In genomic region chr5:17290620-17290974, GRCh38 we compare ENCODE assay signal across 24 cellular contexts.
DNase-seq lines count a peak whose midpoint lies in the region; ATAC-seq, FAIRE-seq and TF ChIP-seq lines count a peak whose summit lies in the region.
"Had no signal": no experiment of that assay in that cellular context is flagged by ENCODE, and none has a peak within 500 bp of the region (broad histone marks: within the 10 kb centered on the region; RNA-seq: fewer than 3 reads in every experiment).

No MANE protein-coding gene starts in this region.

- intact Hi-C loops in activated CD4-positive, alpha-beta T cell treated with anti-CD3 and anti-CD28 coated beads for 36 hours (cut with DNase I, micrococcal nuclease), result no loop called here

- no peaks in the 10 kb centered on the region for H3K4me1 Mint-ChIP-seq in GM23338
- peaks cover 8% of the 10 kb centered on the region for H3K4me1 Mint-ChIP-seq in astrocyte (ENCODE audit: low read depth, unreplicated experiment)
- no peaks in the 10 kb centered on the region for H3K4me1 Mint-ChIP-seq in activated CD4-positive, alpha-beta T cell treated with anti-CD3 and anti-CD28 coated beads for 36 hours

- no peak overlapping the region for H3K23ac ChIP-seq in trophoblast cell (ENCODE audit: low read length)

- H4K20me1 ChIP-seq in GM23338 (replicated peaks; ENCODE audit: insufficient read depth) (no peaks in the 10 kb centered on the region), astrocyte (ENCODE audit: insufficient read depth, low read length) (no peaks in the 10 kb centered on the region), hepatocyte (ENCODE audit: insufficient read depth, poor library complexity, severe bottlenecking) (no peaks in the 10 kb centered on the region), osteoblast (ENCODE audit: insufficient read depth, low read length) (no peaks in the 10 kb centered on the region)
- H4K20me1 ChIP-seq: BLaER1 treated with 17β-estradiol and CSF1 and Interleukin-3, amounts not matched to agents 10 nM and 100 nM had no signal

- H3K79me2 ChIP-seq in GM23338 (replicated peaks; ENCODE audit: insufficient read depth), result no peaks in the 10 kb centered on the region
- no peaks in the 10 kb centered on the region for H3K79me2 ChIP-seq in astrocyte (ENCODE audit: insufficient read depth, low read length)
- H3K79me2 ChIP-seq in hepatocyte, result no peaks in the 10 kb centered on the region
- no peaks in the 10 kb centered on the region for H3K79me2 ChIP-seq in trophoblast cell (ENCODE audit: control insufficient read depth, insufficient read depth, low read length, poor library complexity)
- H3K79me2 ChIP-seq in osteoblast (ENCODE audit: insufficient read depth, low read length), result no peaks in the 10 kb centered on the region

- H3K9me2 ChIP-seq in GM23338 (ENCODE audit: insufficient read depth), result no peaks in the 10 kb centered on the region
- no peaks in the 10 kb centered on the region for H3K9me2 ChIP-seq in hepatocyte (replicated peaks; ENCODE audit: insufficient read depth)

- H3K27ac Mint-ChIP-seq in GM23338, result no peak overlapping the region
- H3K27ac Mint-ChIP-seq in astrocyte (ENCODE audit: unreplicated experiment), result peak overlapping the region; percentile 56
- no peak overlapping the region for H3K27ac Mint-ChIP-seq in activated CD4-positive, alpha-beta T cell treated with anti-CD3 and anti-CD28 coated beads for 36 hours
- H3K27ac Mint-ChIP-seq: CD4-positive, alpha-beta T cell; H9 had no signal

- no peak for FAIRE-seq in astrocyte (lab: Jason Lieb, UNC)

- H3K27me3 ChIP-seq in GM23338 (ENCODE audit: insufficient read depth), result no peaks in the 10 kb centered on the region
- H3K27me3 ChIP-seq in astrocyte (ENCODE audit: insufficient read depth, low read length), result no peaks in the 10 kb centered on the region
- H3K27me3 ChIP-seq in hepatocyte, result no peaks in the 10 kb centered on the region
- no peaks in the 10 kb centered on the region for H3K27me3 ChIP-seq in trophoblast cell (ENCODE audit: insufficient read depth, low read length)
- H3K27me3 ChIP-seq in osteoblast (ENCODE audit: insufficient read depth, low read length), result peaks cover 5% of the 10 kb centered on the region
- no peaks in the 10 kb centered on the region for H3K27me3 ChIP-seq in Peyer's patch
- H3K27me3 ChIP-seq: BLaER1 treated with 17β-estradiol and CSF1 and Interleukin-3, amounts not matched to agents 10 nM and 100 nM had no signal

- H3K27me3 Mint-ChIP-seq in GM23338 (ENCODE audit: insufficient read depth, low read depth, poor library complexity) (peaks cover 4% of the 10 kb centered on the region), astrocyte (ENCODE audit: low read depth, unreplicated experiment) (peaks cover 4% of the 10 kb centered on the region)
- no peaks in the 10 kb centered on the region for H3K27me3 Mint-ChIP-seq in activated CD4-positive, alpha-beta T cell treated with anti-CD3 and anti-CD28 coated beads for 36 hours
- H3K27me3 Mint-ChIP-seq: CD4-positive, alpha-beta T cell had no signal

- no peak overlapping the region for H2BK5ac ChIP-seq in trophoblast cell (ENCODE audit: low read depth, low read length, poor library complexity)

- no peak for ATAC-seq in GM23338
- ATAC-seq in activated CD4-positive, alpha-beta T cell treated with anti-CD3 and anti-CD28 coated beads for 36 hours, result no peak
- ATAC-seq: Panc1 had no signal

- H2AK5ac ChIP-seq in trophoblast cell (ENCODE audit: low read length), result no peak overlapping the region

- H3K9me3 ChIP-seq in astrocyte (ENCODE audit: insufficient read depth, low read depth, low read length) (no peaks in the 10 kb centered on the region), hepatocyte (ENCODE audit: low read depth) (no peaks in the 10 kb centered on the region), trophoblast cell (ENCODE audit: insufficient read depth, low read depth, low read length) (no peaks in the 10 kb centered on the region), osteoblast (ENCODE audit: low read depth, low read length) (no peaks in the 10 kb centered on the region), Peyer's patch (no peaks in the 10 kb centered on the region)

- no peak overlapping the region for H2BK120ac ChIP-seq in trophoblast cell (ENCODE audit: insufficient read depth, low read length, poor library complexity)

- no peak overlapping the region for H4K12ac ChIP-seq in trophoblast cell (ENCODE audit: low read depth, low read length)

- peaks cover 5% of the 10 kb centered on the region for H3K79me1 ChIP-seq in trophoblast cell (ENCODE audit: low read length)

- H3K18ac ChIP-seq in trophoblast cell (ENCODE audit: low read length), result no peak overlapping the region

- H3K4me2 ChIP-seq in GM23338 (no peak overlapping the region), astrocyte (ENCODE audit: low read length) (no peak overlapping the region), hepatocyte (peak overlapping the region; percentile 13), trophoblast cell (ENCODE audit: low read length) (no peak overlapping the region), osteoblast (ENCODE audit: insufficient read depth, low read length) (no peak overlapping the region)
- H3K4me2 ChIP-seq: BLaER1 treated with 17β-estradiol and CSF1 and Interleukin-3, amounts not matched to agents 10 nM and 100 nM had no signal

- peak overlapping the region; percentile 13 for H4K91ac ChIP-seq in trophoblast cell (ENCODE audit: low read depth, low read length)

- H2AFZ ChIP-seq in GM23338 (0 out of 2 replicates have a peak overlapping the region, but pooled peaks have one; percentile 59), astrocyte (ENCODE audit: low read depth, low read length) (no peak overlapping the region), hepatocyte (no peak overlapping the region), trophoblast cell (ENCODE audit: insufficient read depth, low read length, poor library complexity) (no peak overlapping the region), osteoblast (ENCODE audit: low read length) (no peak overlapping the region)
- H2AFZ ChIP-seq: GM23248 had no signal

- TF ChIP-seq POLR2A in Peyer's patch (IDR thresholded peaks at IDR 0.05), result no peak

- no peak overlapping the region for H3K9ac ChIP-seq in astrocyte (ENCODE audit: low read length)
- H3K9ac ChIP-seq in trophoblast cell (ENCODE audit: low read length), result no peak overlapping the region
- H3K9ac ChIP-seq: BLaER1 treated with 17β-estradiol and CSF1 and Interleukin-3, amounts not matched to agents 10 nM and 100 nM; GM23248 had no signal

- peak overlapping the region; percentile 5 for H2BK12ac ChIP-seq in trophoblast cell (ENCODE audit: low read length)

- H3K4me3 ChIP-seq in GM23338 (no peak overlapping the region), astrocyte (ENCODE audit: insufficient read depth, low read depth, low read length) (no peak overlapping the region), hepatocyte (no peak overlapping the region), trophoblast cell (ENCODE audit: low read depth, low read length) (no peak overlapping the region), osteoblast (ENCODE audit: insufficient read depth, low read length) (no peak overlapping the region), Peyer's patch (no peak overlapping the region)
- H3K4me3 ChIP-seq: BLaER1 treated with 17β-estradiol and CSF1 and Interleukin-3, amounts not matched to agents 10 nM and 100 nM; GM23248; SK-N-MC had no signal

- no peak overlapping the region for H3K14ac ChIP-seq in trophoblast cell (ENCODE audit: low read length)

- no peak overlapping the region for H3K4ac ChIP-seq in trophoblast cell (ENCODE audit: low read depth, low read length)

- H3K36me3 ChIP-seq in GM23338 (ENCODE audit: insufficient read depth), result no peaks in the 10 kb centered on the region
- H3K36me3 ChIP-seq in astrocyte (ENCODE audit: insufficient read depth, low read length), result no peaks in the 10 kb centered on the region
- no peaks in the 10 kb centered on the region for H3K36me3 ChIP-seq in hepatocyte (replicated peaks; ENCODE audit: insufficient read depth, low read depth)
- H3K36me3 ChIP-seq in trophoblast cell (ENCODE audit: control insufficient read depth in 1 of 2, insufficient read depth in 2 of 2, low read length in 2 of 2), result no peaks in the 10 kb centered on the region
- no peaks in the 10 kb centered on the region for H3K36me3 ChIP-seq in osteoblast (ENCODE audit: insufficient read depth, low read length)
- H3K36me3 ChIP-seq in Peyer's patch, result no peaks in the 10 kb centered on the region
- H3K36me3 ChIP-seq: BLaER1 treated with 17β-estradiol and CSF1 and Interleukin-3, amounts not matched to agents 10 nM and 100 nM had no signal

- H3F3A ChIP-seq in GM23338 (replicated peaks; ENCODE audit: low read depth), result no peaks in the 10 kb centered on the region

- CTCF ChIA-PET in activated CD4-positive, alpha-beta T cell treated with anti-CD3 and anti-CD28 coated beads for 36 hours (lab: Charles Lee), result no interaction called here

- H3K27ac ChIP-seq in GM23338 (ENCODE audit: low read depth) (no peak overlapping the region), astrocyte (ENCODE audit: low read depth, low read length) (no peak overlapping the region), hepatocyte (peak overlapping the region; percentile 65), trophoblast cell (ENCODE audit: low read depth, low read length) (no peak overlapping the region), osteoblast (ENCODE audit: low read depth, low read length) (no peak overlapping the region), Peyer's patch (no peak overlapping the region)
- H3K27ac ChIP-seq: BLaER1 treated with 17β-estradiol and CSF1 and Interleukin-3, amounts not matched to agents 10 nM and 100 nM; GM23248; SK-N-MC had no signal

- H3K9me3 Mint-ChIP-seq in GM23338 (peaks cover 14% of the 10 kb centered on the region), astrocyte (ENCODE audit: unreplicated experiment) (peaks cover 4% of the 10 kb centered on the region)
- H3K9me3 Mint-ChIP-seq in activated CD4-positive, alpha-beta T cell treated with anti-CD3 and anti-CD28 coated beads for 36 hours (ENCODE audit: low read depth), result peaks cover 10% of the 10 kb centered on the region

- DNase-seq in GM23338 (ENCODE audit: low spot score) (no peak), astrocyte (ENCODE audit: low read depth) (no peak), hepatocyte (ENCODE audit: low spot score) (no peak), trophoblast cell (no peak), mucosa of gallbladder (ENCODE audit: low spot score) (no peak), osteoblast (ENCODE audit: insufficient read length, low spot score, missing footprints) (no peak), Peyer's patch (no peak)
- DNase-seq in activated CD4-positive, alpha-beta T cell treated with anti-CD3 and anti-CD28 coated beads for 36 hours, result no peak
- DNase-seq: AML-193; CD4-positive, alpha-beta T cell; DMS53; H9; KG1; MM.1S; NCI-H2029; NCI-H446; NCI-H526; NCI-H82; NK-92 treated with Interleukin-12 subunit alpha and Interleukin-12 subunit beta, amount 100 ng/mL, for 24 hours; SIG-M5 had no signal

- no peak for TF ChIP-seq CTCF in GM23338 (conservative IDR thresholded peaks at IDR 0.05; ENCODE audit: low read depth in 2 of 2)
- TF ChIP-seq CTCF in astrocyte (IDR thresholded peaks at IDR 0.05; ENCODE audit: insufficient read depth, low read depth, low read length), result no peak
- TF ChIP-seq CTCF in hepatocyte (IDR thresholded peaks at IDR 0.05; ENCODE audit: poor library complexity), result no peak
- no peak for TF ChIP-seq CTCF in osteoblast (IDR thresholded peaks at IDR 0.05; ENCODE audit: extremely low read depth, low read depth, low read length)
- no peak for TF ChIP-seq CTCF in Peyer's patch (IDR thresholded peaks at IDR 0.05)

- H3K4me1 ChIP-seq in GM23338 (ENCODE audit: insufficient read depth), result no peaks in the 10 kb centered on the region
- H3K4me1 ChIP-seq in astrocyte (ENCODE audit: insufficient read depth, low read length), result no peaks in the 10 kb centered on the region
- no peaks in the 10 kb centered on the region for H3K4me1 ChIP-seq in hepatocyte (ENCODE audit: insufficient read depth)
- H3K4me1 ChIP-seq in trophoblast cell (ENCODE audit: control insufficient read depth in 1 of 2, insufficient read depth in 2 of 2, low read length in 2 of 2), result peaks cover 4 to 13% of the 10 kb centered on the region in 2 experiments
- H3K4me1 ChIP-seq in osteoblast (ENCODE audit: insufficient read depth, low read length), result peaks cover 2% of the 10 kb centered on the region
- no peaks in the 10 kb centered on the region for H3K4me1 ChIP-seq in Peyer's patch
- H3K4me1 ChIP-seq: BLaER1 treated with 17β-estradiol and CSF1 and Interleukin-3, amounts not matched to agents 10 nM and 100 nM had no signal

- POLR2A ChIA-PET in activated CD4-positive, alpha-beta T cell treated with anti-CD3 and anti-CD28 coated beads for 36 hours (lab: Charles Lee), result no interaction called here

- H3K36me3 Mint-ChIP-seq in GM23338 (ENCODE audit: low read depth) (peaks cover 11% of the 10 kb centered on the region), astrocyte (ENCODE audit: low read depth, unreplicated experiment) (peaks cover 3% of the 10 kb centered on the region)
- H3K36me3 Mint-ChIP-seq in activated CD4-positive, alpha-beta T cell treated with anti-CD3 and anti-CD28 coated beads for 36 hours (ENCODE audit: low read depth), result no peaks in the 10 kb centered on the region

- H3K4me3 Mint-ChIP-seq in GM23338 (no peak overlapping the region), astrocyte (ENCODE audit: unreplicated experiment) (no peak overlapping the region)
- no peak overlapping the region for H3K4me3 Mint-ChIP-seq in activated CD4-positive, alpha-beta T cell treated with anti-CD3 and anti-CD28 coated beads for 36 hours
- H3K4me3 Mint-ChIP-seq: CD4-positive, alpha-beta T cell; H9 had no signal

- no peak overlapping the region for H4K8ac ChIP-seq in trophoblast cell (ENCODE audit: low read depth, low read length)

- 87% methylated on average over 8 of the region's 8 CpGs for WGBS in hepatocyte (ENCODE audit: low lambda C conversion rate, missing lambda C conversion rate)
- WGBS in trophoblast cell (ENCODE audit: extremely low coverage, insufficient coverage, insufficient read length), result no CpG with 5 or more reads among the region's 8 CpGs
